Comparison of ENCODE assay signal across 8 cellular contexts in the genomic region with DNA sequence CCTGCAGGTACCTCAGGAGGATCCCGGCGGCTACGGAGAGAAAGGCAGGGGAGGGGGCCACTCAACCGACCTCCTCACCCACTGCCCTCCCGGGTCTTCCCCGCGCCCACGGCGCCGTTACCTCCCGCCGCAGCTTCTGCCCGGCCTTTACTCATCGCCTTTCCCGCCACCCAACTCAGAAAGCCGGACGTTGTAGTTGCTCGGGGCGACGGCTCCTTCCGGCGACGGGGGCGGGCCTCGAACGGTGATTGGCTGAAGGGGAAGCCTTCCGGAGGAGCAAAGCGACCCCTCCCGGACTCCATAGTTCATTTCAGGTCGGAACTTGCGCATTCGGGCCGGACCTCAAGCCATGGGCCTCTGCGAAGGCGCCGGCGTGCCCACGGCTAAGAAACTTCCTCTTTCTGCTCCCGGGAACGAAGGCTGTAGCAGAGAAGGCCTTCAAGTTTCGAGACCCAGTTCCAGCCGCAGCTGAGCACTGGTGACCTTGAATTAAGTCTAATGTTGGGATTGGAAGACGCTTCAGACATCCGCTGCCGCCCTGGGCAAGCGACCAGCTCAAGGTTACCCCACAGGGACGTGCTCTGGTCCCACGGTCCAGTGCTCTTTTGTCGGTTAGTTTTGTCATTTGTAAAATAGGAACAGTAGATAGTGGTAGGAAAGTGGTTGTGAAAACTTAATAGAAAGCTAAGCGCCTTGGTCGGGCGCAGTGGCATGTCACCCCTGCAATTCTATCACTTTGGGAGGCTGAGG. TPM values are rescaled to one million over a fixed set of nuclear protein-coding genes. Genes with fewer than 3 reads are reported as not detected.
DNase-seq lines count a peak whose midpoint lies in the region; ATAC-seq and TF ChIP-seq lines count a peak whose summit lies in the region.

A gene with protein sequence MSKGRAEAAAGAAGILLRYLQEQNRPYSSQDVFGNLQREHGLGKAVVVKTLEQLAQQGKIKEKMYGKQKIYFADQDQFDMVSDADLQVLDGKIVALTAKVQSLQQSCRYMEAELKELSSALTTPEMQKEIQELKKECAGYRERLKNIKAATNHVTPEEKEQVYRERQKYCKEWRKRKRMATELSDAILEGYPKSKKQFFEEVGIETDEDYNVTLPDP (minus strand): TSS at position 198 of the 750 bp plus-strand sequence. CDS start 43 bp downstream, at position 155.

- H3K79me2 ChIP-seq in GM23338 (replicated peaks; ENCODE audit: insufficient read depth) (peaks cover 19% of the 10 kb centered on the region), fibroblast of lung (ENCODE audit: control insufficient read depth, insufficient read depth, low read length) (peaks cover 28% of the 10 kb centered on the region)

- H3K4me2 ChIP-seq in GM23338 (peak within 1 kb of the TSS; percentile 85), fibroblast of lung (ENCODE audit: extremely low read depth, insufficient read depth, low read length) (peak within 1 kb of the TSS; percentile 95)

- H3K27ac Mint-ChIP-seq in GM23338, result peak within 1 kb of the TSS; percentile 93
- peak within 1 kb of the TSS; percentile 86 to 99 (median 96) for H3K27ac Mint-ChIP-seq in naive thymus-derived CD4-positive, alpha-beta T cell
- H3K27ac Mint-ChIP-seq in stimulated activated memory B cell treated with anti-CD40 and anti-IgM and Interleukin-4, amounts not matched to agents 10 μg/mL and 1 μg/mL and 100 μg/mL, for 72 hours, result peak within 1 kb of the TSS; percentile 86

- CTCF ChIA-PET in RWPE1 (lab: Yijun Ruan, JAX), result interaction anchor here (0.5 to 1.8 kb wide), 22 partner anchors 9 to 225 kb away, joined by 3 to 37 read pairs (median 5); a partner anchor contains a TSS
- CTCF ChIA-PET in naive thymus-derived CD4-positive, alpha-beta T cell (lab: Charles Lee), result interaction anchor here (0.6 to 2.9 kb wide), 25 partner anchors 10 to 985 kb away, joined by 3 to 30 read pairs (median 4); a partner anchor contains a TSS

- H3K9me3 ChIP-seq in fibroblast of lung (ENCODE audit: control insufficient read depth, insufficient read depth, low read depth, low read length), result no peaks in the 10 kb centered on the region
- no peaks in the 10 kb centered on the region for H3K9me3 ChIP-seq in naive thymus-derived CD4-positive, alpha-beta T cell (ENCODE audit: control insufficient read depth in 2 of 3, low read length in 3 of 3)

- peak; percentile 16 to 52; a peak in 3 of 4 replicates for TF ChIP-seq CTCF in GM23338 (conservative IDR thresholded peaks at IDR 0.05; ENCODE audit: low read depth in 2 of 2)
- TF ChIP-seq CTCF in RWPE1 (conservative IDR thresholded peaks at IDR 0.05; ENCODE audit: low read depth), result no peak
- TF ChIP-seq CTCF in fibroblast of lung (conservative IDR thresholded peaks at IDR 0.05 in 1 of 2, IDR thresholded peaks at IDR 0.05 in 1 of 2; ENCODE audit: low read depth in 1 of 2, low read length in 2 of 2), result peak in 1 of 2 donors; percentile 29

- H3K27ac ChIP-seq in GM23338 (ENCODE audit: low read depth), result peak within 1 kb of the TSS; percentile 79
- peak within 1 kb of the TSS; percentile 92 for H3K27ac ChIP-seq in RWPE1
- peak within 1 kb of the TSS; percentile 91 for H3K27ac ChIP-seq in fibroblast of lung (ENCODE audit: insufficient read depth, low read length)
- peak within 1 kb of the TSS; percentile 87 for H3K27ac ChIP-seq in naive thymus-derived CD4-positive, alpha-beta T cell (ENCODE audit: low read depth, low read length)

- peaks cover 25% of the 10 kb centered on the region for H3K36me3 ChIP-seq in GM23338 (ENCODE audit: insufficient read depth)
- H3K36me3 ChIP-seq in fibroblast of lung (ENCODE audit: control insufficient read depth, insufficient read depth, low read length), result peaks cover 19% of the 10 kb centered on the region
- H3K36me3 ChIP-seq in naive thymus-derived CD4-positive, alpha-beta T cell (ENCODE audit: control insufficient read depth in 2 of 3, insufficient read depth in 3 of 3, low read length in 3 of 3), result peaks cover 6 to 56% (median 19%) of the 10 kb centered on the region in 3 experiments

- peaks cover 55% of the 10 kb centered on the region for H3K36me3 Mint-ChIP-seq in GM23338 (ENCODE audit: low read depth)
- H3K36me3 Mint-ChIP-seq in naive thymus-derived CD4-positive, alpha-beta T cell, result peaks cover 7 to 28% (median 16%) of the 10 kb centered on the region in 5 donors
- H3K36me3 Mint-ChIP-seq in stimulated activated memory B cell treated with anti-CD40 and anti-IgM and Interleukin-4, amounts not matched to agents 10 μg/mL and 1 μg/mL and 100 μg/mL, for 72 hours, result peaks cover 57% of the 10 kb centered on the region

- H3K4me1 Mint-ChIP-seq in GM23338, result peaks cover 21% of the 10 kb centered on the region
- peaks cover 17 to 53% (median 40%) of the 10 kb centered on the region in 7 donors for H3K4me1 Mint-ChIP-seq in naive thymus-derived CD4-positive, alpha-beta T cell
- peaks cover 60% of the 10 kb centered on the region for H3K4me1 Mint-ChIP-seq in stimulated activated memory B cell treated with anti-CD40 and anti-IgM and Interleukin-4, amounts not matched to agents 10 μg/mL and 1 μg/mL and 100 μg/mL, for 72 hours

- POLR2A ChIA-PET in RWPE1 (lab: Yijun Ruan, JAX; ENCODE audit: low non-redundant PET), result interaction anchor here (0.6 to 1.5 kb wide), 5 partner anchors 27 to 420 kb away, joined by 3 to 8 read pairs (median 5); a partner anchor contains a TSS
- POLR2A ChIA-PET in naive thymus-derived CD4-positive, alpha-beta T cell (lab: Charles Lee), result interaction anchor here (0.7 to 4.2 kb wide), 15 partner anchors 8 to 783 kb away, joined by 3 to 28 read pairs (median 5); a partner anchor contains a TSS

- H3K27me3 Mint-ChIP-seq in GM23338 (ENCODE audit: insufficient read depth, low read depth, poor library complexity), result peaks cover 14% of the 10 kb centered on the region
- no peaks in the 10 kb centered on the region for H3K27me3 Mint-ChIP-seq in naive thymus-derived CD4-positive, alpha-beta T cell
- H3K27me3 Mint-ChIP-seq in stimulated activated memory B cell treated with anti-CD40 and anti-IgM and Interleukin-4, amounts not matched to agents 10 μg/mL and 1 μg/mL and 100 μg/mL, for 72 hours, result no peaks in the 10 kb centered on the region

- no peaks in the 10 kb centered on the region for H3K9me2 ChIP-seq in GM23338 (ENCODE audit: insufficient read depth)

- H3K4me1 ChIP-seq in GM23338 (ENCODE audit: insufficient read depth) (peaks cover 8% of the 10 kb centered on the region), fibroblast of lung (ENCODE audit: control insufficient read depth, extremely low read depth, insufficient read depth, low read length) (peaks cover 6% of the 10 kb centered on the region)
- peaks cover 9 to 12% of the 10 kb centered on the region in 2 donors for H3K4me1 ChIP-seq in naive thymus-derived CD4-positive, alpha-beta T cell (ENCODE audit: control insufficient read depth in 2 of 2, insufficient read depth in 2 of 2, low read length in 2 of 2)

- peaks cover 40% of the 10 kb centered on the region for H3F3A ChIP-seq in GM23338 (replicated peaks; ENCODE audit: low read depth)

- no peaks in the 10 kb centered on the region for H3K9me3 Mint-ChIP-seq in GM23338
- H3K9me3 Mint-ChIP-seq in naive thymus-derived CD4-positive, alpha-beta T cell, result no peaks in the 10 kb centered on the region
- no peaks in the 10 kb centered on the region for H3K9me3 Mint-ChIP-seq in stimulated activated memory B cell treated with anti-CD40 and anti-IgM and Interleukin-4, amounts not matched to agents 10 μg/mL and 1 μg/mL and 100 μg/mL, for 72 hours

- intact Hi-C loops in naive thymus-derived CD4-positive, alpha-beta T cell (cut with micrococcal nuclease), result loop anchor here (1.0 to 5.0 kb wide), 14 partner anchors 10 to 420 kb away; a partner anchor contains a TSS

- peak within 1 kb of the TSS; percentile 80; the same call in 1 of the 2 replicates for H2AFZ ChIP-seq in GM23338
- peak within 1 kb of the TSS; percentile 87 for H2AFZ ChIP-seq in fibroblast of lung (ENCODE audit: low read length)

- no peaks in the 10 kb centered on the region for H3K27me3 ChIP-seq in GM23338 (ENCODE audit: insufficient read depth)
- no peaks in the 10 kb centered on the region for H3K27me3 ChIP-seq in fibroblast of lung (ENCODE audit: control insufficient read depth, insufficient read depth, low read length)
- no peaks in the 10 kb centered on the region for H3K27me3 ChIP-seq in naive thymus-derived CD4-positive, alpha-beta T cell (ENCODE audit: control insufficient read depth in 2 of 2, insufficient read depth in 2 of 2, low read length in 2 of 2)

- H3K4me3 ChIP-seq in GM23338, result peak within 1 kb of the TSS; percentile 86
- peak within 1 kb of the TSS; percentile 81 to 93 (median 87) for H3K4me3 ChIP-seq in fibroblast of lung (replicated peaks in 1 of 4; ENCODE audit: control extremely low read depth in 1 of 4, insufficient read depth in 1 of 4, low read depth in 3 of 4, low read length in 4 of 4)
- peak within 1 kb of the TSS; percentile 96 for H3K4me3 ChIP-seq in naive thymus-derived CD4-positive, alpha-beta T cell (ENCODE audit: low read length)

- peak within 1 kb of the TSS; percentile 78 for H3K9ac ChIP-seq in fibroblast of lung (ENCODE audit: insufficient read depth, low read length)

- DNase-seq in ELF-1 (ENCODE audit: low read depth, low spot score), result peak; percentile 97
- DNase-seq in GM23338 (ENCODE audit: low spot score), result peak; percentile 99
- DNase-seq in LoVo (ENCODE audit: low spot score), result peak; percentile 96
- DNase-seq in RWPE1 (ENCODE audit: low spot score), result peak; percentile 98
- peak; percentile 83 to 88 for DNase-seq in activated T-helper 1 cell treated with anti-CD3 and anti-CD28 coated beads, Interleukin-2, amount 50 U/mL, for 16 hours (ENCODE audit: low read depth in 1 of 2, low spot score in 1 of 2)
- DNase-seq in fibroblast of lung (ENCODE audit: low read depth in 2 of 2), result peak; percentile 92 to 93
- DNase-seq in naive thymus-derived CD4-positive, alpha-beta T cell, result peak; percentile 74 to 95 (median 85)

- peak; percentile 86 for ATAC-seq in GM23338
- peak; percentile 98 for ATAC-seq in naive thymus-derived CD4-positive, alpha-beta T cell
- peak; percentile 93 for ATAC-seq in stimulated activated memory B cell treated with anti-CD40 and anti-IgM and Interleukin-4, amounts not matched to agents 10 μg/mL and 1 μg/mL and 100 μg/mL, for 72 hours

- peak within 1 kb of the TSS; percentile 93 for H3K4me3 Mint-ChIP-seq in GM23338
- peak within 1 kb of the TSS; percentile 86 to 100 (median 96) for H3K4me3 Mint-ChIP-seq in naive thymus-derived CD4-positive, alpha-beta T cell
- H3K4me3 Mint-ChIP-seq in stimulated activated memory B cell treated with anti-CD40 and anti-IgM and Interleukin-4, amounts not matched to agents 10 μg/mL and 1 μg/mL and 100 μg/mL, for 72 hours, result peak within 1 kb of the TSS; percentile 82

- H4K20me1 ChIP-seq in GM23338 (replicated peaks; ENCODE audit: insufficient read depth) (peaks cover 10% of the 10 kb centered on the region; the same call in 1 of the 2 replicates), fibroblast of lung (ENCODE audit: control insufficient read depth, extremely low read depth, insufficient read depth, low read length) (no peaks in the 10 kb centered on the region)

RNA-seq across cellular contexts. Expression of the gene that starts here (rescaled TPM):
- 14.7 and 18.5 TPM in 2 replicates for total RNA-seq in GM23338 (2014; rRNA removed; shearing (Covaris generic))
- polyA plus RNA-seq in GM23338 (2016; fragmentation: Nextera tagmentation; extraction: Ambion mirVana) (29.5 and 32.7 TPM in 2 replicates), fibroblast of lung (8.0 and 18.7 TPM in 2 replicates)
- total RNA-seq in fibroblast of lung, result 2.3 and 4.6 TPM in 2 replicates
- polyA plus RNA-seq in fibroblast of lung (2012), result 7.4 and 17.6 TPM in 2 replicates
- 0.59 and 5.4 TPM in 2 replicates for polyA minus RNA-seq in fibroblast of lung (ENCODE audit: low replicate concordance)
- 10 to 100 TPM in 1 of 5 experiments, 1 to 10 TPM in 4; 2.7 to 14.0 (median 5.2) TPM for total RNA-seq in naive thymus-derived CD4-positive, alpha-beta T cell
- 1 to 10 TPM; 1.3 to 1.6 TPM for polyA plus RNA-seq in naive thymus-derived CD4-positive, alpha-beta T cell

Comparison
In these comparisons a context has a peak if more than half of its experiments do, and no peak if none do; other contexts are left out.
1. Peak in every context shown above with its lines: DNase-seq, ATAC-seq, H3K4me3 ChIP-seq and H3K27ac ChIP-seq.